ENCODE assay signal across 14 cellular contexts in genomic region chr2:217804338-217804737, GRCh38.
DNase-seq lines count a peak whose midpoint lies in the region; ATAC-seq and TF ChIP-seq lines count a peak whose summit lies in the region.
"Had no signal": no experiment of that assay in that cellular context is flagged by ENCODE, and none has a peak within 500 bp of the region (broad histone marks: within the 10 kb centered on the region; RNA-seq: fewer than 3 reads in every experiment).

No MANE protein-coding gene starts in this region.

- TF ChIP-seq CTCF in SK-N-SH (IDR thresholded peaks at IDR 0.05) = no peak
- no peak for TF ChIP-seq CTCF in heart right ventricle (IDR thresholded peaks at IDR 0.05)
- TF ChIP-seq CTCF in uterus (IDR thresholded peaks at IDR 0.05) = no peak
- TF ChIP-seq CTCF in prostate gland (IDR thresholded peaks at IDR 0.05) = no peak

- H4K20me1 ChIP-seq in SK-N-SH (ENCODE audit: insufficient read depth) = peaks cover 14% of the 10 kb centered on the region

- peaks cover 3% of the 10 kb centered on the region for H3K79me1 ChIP-seq in neuronal stem cell (ENCODE audit: low read depth, low read length)

- no peaks in the 10 kb centered on the region for H3K9me2 ChIP-seq in SK-N-SH

- no peak for TF ChIP-seq EP300 in SK-N-SH (IDR thresholded peaks at IDR 0.05; ENCODE audit: borderline replicate concordance in 1 of 2, low read depth in 1 of 2, low read length in 1 of 2)

- WGBS in SK-N-SH (ENCODE audit: low lambda C conversion rate) = 88% methylated on average over 12 of the region's 12 CpGs
- 49 to 60% methylated on average over 12 of the region's 12 CpGs for WGBS in heart right ventricle, 2 donors
- WGBS in neuronal stem cell (ENCODE audit: extremely low coverage in 2 of 2, insufficient read length in 2 of 2, insufficient replicate concordance in 1 of 2), 2 donors = no CpG with 5 or more reads among the region's 12 CpGs
- 55% methylated on average over 12 of the region's 12 CpGs for WGBS in prostate gland

- H2BK12ac ChIP-seq in neuronal stem cell (ENCODE audit: low read length) = no peak overlapping the region

- H2AFZ ChIP-seq in SK-N-SH (ENCODE audit: low read depth) (no peak overlapping the region), neuronal stem cell (ENCODE audit: low read length) (no peak overlapping the region)

- CTCF ChIA-PET in SK-N-SH (lab: Yijun Ruan, JAX) = interaction anchor here (1.1 to 12.8 kb wide), 4 partner anchors 15 to 185 kb away, joined by 3 to 171 read pairs (median 43); no protein-coding TSS in a partner anchor

- no peaks in the 10 kb centered on the region for H3K79me2 ChIP-seq in SK-N-SH (ENCODE audit: insufficient read depth)

- no peak overlapping the region for H2AK5ac ChIP-seq in neuronal stem cell (ENCODE audit: low read depth, low read length)

- no peak overlapping the region for H2BK5ac ChIP-seq in neuronal stem cell (ENCODE audit: low read length)

- H3K36me3 ChIP-seq in SK-N-SH (replicated peaks in 1 of 2; ENCODE audit: control insufficient read depth in 1 of 2, insufficient read depth in 2 of 2, low read length in 1 of 2) (peaks cover 29 to 36% of the 10 kb centered on the region in 2 experiments), heart right ventricle (peaks cover 4 to 92% (median 56%) of the 10 kb centered on the region in 9 donors), neuronal stem cell (replicated peaks in 1 of 2; ENCODE audit: control insufficient read depth in 2 of 2, insufficient read depth in 2 of 2, low read length in 2 of 2) (peaks cover 0 to 2% of the 10 kb centered on the region in 2 donors), uterus (no peaks in the 10 kb centered on the region), prostate gland (peaks cover 6 to 10% of the 10 kb centered on the region in 2 donors)
- H3K36me3 ChIP-seq in effector memory CD4-positive, alpha-beta T cell (ENCODE audit: control insufficient read depth, insufficient read depth, low read length) = no peaks in the 10 kb centered on the region

- no peak overlapping the region for H4K91ac ChIP-seq in neuronal stem cell (ENCODE audit: low read depth, low read length, poor library complexity)

- H3K27me3 ChIP-seq in SK-N-SH (ENCODE audit: insufficient read depth) = no peaks in the 10 kb centered on the region
- no peaks in the 10 kb centered on the region for H3K27me3 ChIP-seq in heart right ventricle
- H3K27me3 ChIP-seq in neuronal stem cell (ENCODE audit: control insufficient read depth in 3 of 3, insufficient read depth in 3 of 3, low read depth in 1 of 3, low read length in 3 of 3) = peaks cover 0 to 4% (median 0%) of the 10 kb centered on the region in 3 experiments
- H3K27me3 ChIP-seq in uterus = no peaks in the 10 kb centered on the region
- no peaks in the 10 kb centered on the region for H3K27me3 ChIP-seq in effector memory CD4-positive, alpha-beta T cell (replicated peaks; ENCODE audit: control insufficient read depth, insufficient read depth, low read length, poor library complexity, severe bottlenecking)
- no peaks in the 10 kb centered on the region for H3K27me3 ChIP-seq in prostate gland (replicated peaks; ENCODE audit: insufficient read depth)

- no peak overlapping the region for H3K4me3 ChIP-seq in SK-N-SH (ENCODE audit: low read depth in 2 of 2, low read length in 1 of 2)
- H3K4me3 ChIP-seq in heart right ventricle = no peak overlapping the region
- H3K4me3 ChIP-seq in neuronal stem cell (ENCODE audit: low read length in 2 of 2) = no peak overlapping the region
- H3K4me3 ChIP-seq in uterus = no peak overlapping the region
- H3K4me3 ChIP-seq in effector memory CD4-positive, alpha-beta T cell (ENCODE audit: insufficient read depth, low read depth, low read length, poor library complexity, severe bottlenecking) = no peak overlapping the region
- H3K4me3 ChIP-seq in prostate gland = no peak overlapping the region
- H3K4me3 ChIP-seq: SK-N-MC had no signal

- no peak overlapping the region for H4K8ac ChIP-seq in neuronal stem cell (ENCODE audit: low read depth, low read length)

- H3K18ac ChIP-seq in neuronal stem cell (ENCODE audit: low read length) = peak overlapping the region; percentile 69

- no peak overlapping the region for H2BK15ac ChIP-seq in neuronal stem cell (ENCODE audit: low read length)

- peaks cover 0 to 29% of the 10 kb centered on the region in 2 experiments; a peak in 2 of 4 replicates for H3K4me1 ChIP-seq in SK-N-SH (ENCODE audit: control insufficient read depth in 1 of 2, insufficient read depth in 2 of 2, low read depth in 1 of 2, low read length in 1 of 2)
- H3K4me1 ChIP-seq in heart right ventricle = peaks cover 9 to 91% (median 55%) of the 10 kb centered on the region in 9 donors
- peaks cover 7 to 9% of the 10 kb centered on the region in 2 donors for H3K4me1 ChIP-seq in neuronal stem cell (ENCODE audit: control insufficient read depth in 2 of 2, insufficient read depth in 1 of 2, low read depth in 1 of 2, low read length in 2 of 2)
- peaks cover 0 to 6% of the 10 kb centered on the region in 2 donors for H3K4me1 ChIP-seq in uterus
- no peaks in the 10 kb centered on the region for H3K4me1 ChIP-seq in effector memory CD4-positive, alpha-beta T cell (ENCODE audit: control insufficient read depth, insufficient read depth, low read length, poor library complexity, severe bottlenecking)
- no peaks in the 10 kb centered on the region for H3K4me1 ChIP-seq in prostate gland (replicated peaks)

- no peak overlapping the region for H3K4me2 ChIP-seq in SK-N-SH
- no peak overlapping the region for H3K4me2 ChIP-seq in neuronal stem cell (ENCODE audit: insufficient read depth, low read length, poor library complexity, severe bottlenecking)

- TF ChIP-seq RAD21 in SK-N-SH (IDR thresholded peaks at IDR 0.05; ENCODE audit: low read length) = no peak

- H3F3A ChIP-seq in SK-N-SH (replicated peaks; ENCODE audit: insufficient read depth) = peaks cover 29% of the 10 kb centered on the region

- DNase-seq in SK-N-SH = no peak
- DNase-seq in heart right ventricle = no peak
- no peak for DNase-seq in neuronal stem cell (ENCODE audit: low spot score)
- DNase-seq in uterus = peak; percentile 16 to 25
- DNase-seq in effector memory CD4-positive, alpha-beta T cell = no peak
- no peak for DNase-seq in prostate gland (ENCODE audit: low spot score)
- DNase-seq: amniotic stem cell, C1 segment of cervical spinal cord, DMS79, NCI-H187 treated with DMSO at 0.1 percent for 48 hours had no signal

- no peak overlapping the region for H3K4ac ChIP-seq in neuronal stem cell (ENCODE audit: low read length)

- H3K9ac ChIP-seq in SK-N-SH (no peak overlapping the region), neuronal stem cell (ENCODE audit: low read depth, low read length, poor library complexity) (no peak overlapping the region)

- TF ChIP-seq POLR2A in uterus (IDR thresholded peaks at IDR 0.05) (no peak), prostate gland (IDR thresholded peaks at IDR 0.05) (no peak)

- intact Hi-C loops in heart right ventricle (cut with DNase I) (loop anchor here in 4 of 10 donors (5.0 to 10.0 kb wide), 4 partner anchors 33 to 63 kb away; no protein-coding TSS in a partner anchor), uterus (cut with DNase I; ENCODE audit: low total_unique reads) (no loop called here), prostate gland (cut with DNase I) (no loop called here)

- H3K27ac ChIP-seq in SK-N-SH (ENCODE audit: low read depth in 2 of 2, low read length in 1 of 2) (no peak overlapping the region), heart right ventricle (peak overlapping the region in 9 of 10 donors; percentile 5 to 68 (median 51)), neuronal stem cell (replicated peaks; ENCODE audit: low read length) (no peak overlapping the region), uterus (peak overlapping the region; percentile 48 to 51), prostate gland (peak overlapping the region in 1 of 2 donors; percentile 8)
- H3K27ac ChIP-seq in effector memory CD4-positive, alpha-beta T cell (ENCODE audit: insufficient read depth, low read length, poor library complexity, severe bottlenecking) = no peak overlapping the region
- H3K27ac ChIP-seq: 22Rv1, SK-N-MC had no signal

- ATAC-seq in SK-N-SH treated with all-trans-retinoic acid at 6 μM for 48 hours (no peak), heart right ventricle (peak in 6 of 8 donors; percentile 8 to 35 (median 20)), HG02840 (IDR thresholded peaks at IDR 0.05; ENCODE audit: low FRiP score, unreplicated experiment) (no peak)

- POLR2A ChIA-PET in SK-N-SH (lab: Yijun Ruan, JAX) = no interaction called here

- H3K23ac ChIP-seq in neuronal stem cell (ENCODE audit: low read depth, low read length, poor library complexity) = no peak overlapping the region

- H3K9me3 ChIP-seq in SK-N-SH (no peaks in the 10 kb centered on the region), heart right ventricle (no peaks in the 10 kb centered on the region), neuronal stem cell (replicated peaks in 1 of 2; ENCODE audit: control insufficient read depth in 2 of 2, insufficient read depth in 1 of 2, low read depth in 1 of 2, low read length in 2 of 2) (peaks cover 0 to 5% of the 10 kb centered on the region in 2 donors), uterus (no peaks in the 10 kb centered on the region), prostate gland (no peaks in the 10 kb centered on the region)
- no peaks in the 10 kb centered on the region for H3K9me3 ChIP-seq in effector memory CD4-positive, alpha-beta T cell (ENCODE audit: control insufficient read depth, low read length)

- H2BK120ac ChIP-seq in neuronal stem cell (ENCODE audit: low read depth, low read length) = peak overlapping the region; percentile 53

- H3K14ac ChIP-seq in neuronal stem cell (ENCODE audit: low read length) = no peak overlapping the region

TF ChIP-seq in SK-N-SH, 30 proteins besides CTCF, POLR2A, EP300 and RAD21 (continues in another document):
- no peak for TF ChIP-seq GATA2 (CRISPR knock-in tag; IDR thresholded peaks at IDR 0.05)
- TF ChIP-seq FOXJ3 (CRISPR knock-in tag; IDR thresholded peaks at IDR 0.05) = no peak

TF ChIP-seq in SK-N-SH treated with all-trans-retinoic acid at 6 μM for 48 hours, 23 proteins besides CTCF, POLR2A, EP300 and RAD21 (continues in another document):
- TF ChIP-seq GLIS3 (CRISPR knock-in tag; IDR thresholded peaks at IDR 0.05) (no peak), PPARA (CRISPR knock-in tag; IDR thresholded peaks at IDR 0.05; ENCODE audit: borderline replicate concordance) (no peak), BACH2 (CRISPR knock-in tag; IDR thresholded peaks at IDR 0.05; ENCODE audit: borderline replicate concordance) (no peak), CREB5 (CRISPR knock-in tag; IDR thresholded peaks at IDR 0.05; ENCODE audit: low read depth) (no peak), RARB (CRISPR knock-in tag; IDR thresholded peaks at IDR 0.05) (no peak), ZFP30 (CRISPR knock-in tag; IDR thresholded peaks at IDR 0.05) (no peak)

Comparison
In these comparisons a context has a peak if more than half of its experiments do, and no peak if none do; other contexts are left out.
1. DNase-seq: peak in uterus (2 of 2); none in SK-N-SH (single experiment), heart right ventricle (0 of 2), neuronal stem cell (single experiment), effector memory CD4-positive, alpha-beta T cell (0 of 3) and prostate gland (single experiment).
2. H3K27ac ChIP-seq: peak in heart right ventricle (9 of 10) and uterus (2 of 2); none in SK-N-SH (0 of 2), neuronal stem cell (single experiment) and effector memory CD4-positive, alpha-beta T cell (single experiment).
3. ATAC-seq: peak in heart right ventricle (6 of 8); none in SK-N-SH treated with all-trans-retinoic acid at 6 μM for 48 hours (single experiment) and HG02840 (single experiment).